ENCODE assay signal across 1 cellular context in the genomic region with DNA sequence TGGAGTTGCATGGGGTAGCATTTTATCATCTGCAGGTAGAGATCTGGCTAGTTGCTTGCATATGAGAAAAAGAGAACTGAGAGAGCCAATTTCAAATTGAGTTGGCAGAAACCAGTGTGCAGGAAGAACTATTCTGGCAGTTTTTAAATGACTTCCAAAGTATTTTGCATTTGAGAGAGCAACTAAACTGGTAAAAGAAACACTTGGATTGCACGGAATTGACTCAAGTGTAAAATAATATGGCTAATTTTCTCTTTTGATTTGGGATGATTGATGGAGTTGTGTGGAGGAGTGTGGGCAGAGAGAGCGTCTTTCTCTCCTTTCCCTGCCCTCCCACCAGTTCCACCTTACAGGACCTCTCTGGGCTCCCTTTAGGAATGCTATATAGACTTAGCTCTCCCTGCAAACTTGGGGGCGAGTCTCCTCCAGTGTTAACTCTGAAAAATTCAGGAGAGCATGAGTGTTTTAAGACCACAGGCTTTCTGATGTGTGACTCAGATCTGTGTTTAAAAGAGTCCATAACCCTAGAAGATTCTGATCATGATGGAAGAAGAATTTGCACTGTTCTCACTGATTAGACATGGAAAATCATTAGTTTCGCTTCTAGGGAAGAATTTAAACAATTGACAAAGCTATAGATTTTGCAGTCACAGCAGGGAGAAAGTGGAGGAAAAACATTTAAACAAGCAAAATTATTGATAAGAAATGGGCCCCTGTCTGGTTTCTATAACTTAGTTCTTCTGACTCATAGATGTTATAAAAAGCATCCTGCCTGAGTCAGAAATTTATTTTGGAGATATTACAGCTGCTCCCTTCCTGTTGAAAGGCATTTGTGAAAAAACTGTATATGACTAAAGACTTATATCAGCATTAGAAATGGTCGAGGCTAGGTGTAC.
TF ChIP-seq lines count a peak whose summit lies in the region.

No MANE protein-coding gene starts in this region.

TF ChIP-seq in K562, 482 proteins besides CTCF, POLR2A, EP300 and RAD21 (continued from another document):
- TF ChIP-seq ZNF407 (IDR thresholded peaks at IDR 0.05; ENCODE audit: low read depth) = no peak
- no peak for TF ChIP-seq GATAD2A (IDR thresholded peaks at IDR 0.05)
- no peak for TF ChIP-seq ESRRA (IDR thresholded peaks at IDR 0.05; ENCODE audit: borderline replicate concordance, low read depth)
- TF ChIP-seq, protein P1, sequence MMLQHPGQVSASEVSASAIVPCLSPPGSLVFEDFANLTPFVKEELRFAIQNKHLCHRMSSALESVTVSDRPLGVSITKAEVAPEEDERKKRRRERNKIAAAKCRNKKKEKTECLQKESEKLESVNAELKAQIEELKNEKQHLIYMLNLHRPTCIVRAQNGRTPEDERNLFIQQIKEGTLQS (IDR thresholded peaks at IDR 0.05) = peak; percentile 78
- TF ChIP-seq, protein P1 (CRISPR knock-in tag; conservative IDR thresholded peaks at IDR 0.05) = no peak
TF ChIP-seq in K562: peak in this region for 3.
